In genomic region chr7:154844499-154844898, GRCh38 we compare ENCODE assay signal across 22 cellular contexts.
"Had no signal": no experiment of that assay in that cellular context is flagged by ENCODE, and none has a peak within 500 bp of the region (broad histone marks: within the 10 kb centered on the region; RNA-seq: fewer than 3 reads in every experiment).

No MANE protein-coding gene starts in this region.

- H3K4me3 ChIP-seq: breast epithelium, colonic mucosa, gastroesophageal sphincter, stomach, uterus had no signal

- H3K4me1 ChIP-seq: uterus had no signal

- H3K36me3 Mint-ChIP-seq: activated naive CD8-positive, alpha-beta T cell treated with anti-CD3 and anti-CD28 coated beads, Interleukin-2, amount 10 ng/mL, durations not matched to agents 7 days and 5 days; memory B cell; stimulated activated memory B cell treated with anti-CD40 and anti-IgM and Interleukin-4, amounts not matched to agents 10 μg/mL and 1 μg/mL and 100 μg/mL, for 72 hours had no signal

- ATAC-seq: activated T-helper 17 cell treated with anti-CD3 and anti-CD28 coated beads, Interleukin-2, amount 50 U/mL, for 72 hours; gastroesophageal sphincter; sciatic nerve; stimulated activated memory B cell treated with anti-CD40 and anti-IgM and Interleukin-4, amounts not matched to agents 10 μg/mL and 1 μg/mL and 100 μg/mL, for 72 hours had no signal

- H3K27ac ChIP-seq: breast epithelium, colonic mucosa, epithelial cell of prostate, gastroesophageal sphincter, stomach, uterus had no signal

- H3K9me3 Mint-ChIP-seq: activated naive CD8-positive, alpha-beta T cell treated with anti-CD3 and anti-CD28 coated beads, Interleukin-2, amount 10 ng/mL, durations not matched to agents 7 days and 5 days; activated T-cell treated with anti-CD3 and anti-CD28 coated beads, Interleukin-2, amount 50 U/mL, for 24 hours; activated T-helper 17 cell treated with anti-CD3 and anti-CD28 coated beads, Interleukin-2, amount 50 U/mL, for 72 hours; central memory CD8-positive, alpha-beta T cell had no signal

- H3K4me1 Mint-ChIP-seq: activated T-helper 17 cell treated with anti-CD3 and anti-CD28 coated beads, Interleukin-2, amount 50 U/mL, for 72 hours; central memory CD8-positive, alpha-beta T cell; memory B cell; stimulated activated memory B cell treated with anti-CD40 and anti-IgM and Interleukin-4, amounts not matched to agents 10 μg/mL and 1 μg/mL and 100 μg/mL, for 72 hours had no signal

- DNase-seq: activated CD4-positive, alpha-beta T cell treated with anti-CD3 and anti-CD28 coated beads for 1 hour; activated naive CD4-positive, alpha-beta T cell treated with Interleukin-2 at 50 U/mL for 16 hours; activated naive CD8-positive, alpha-beta T cell treated with anti-CD3 and anti-CD28 coated beads, Interleukin-2, amount 10 ng/mL, durations not matched to agents 7 days and 5 days; activated T-cell treated with anti-CD3 and anti-CD28 coated beads, Interleukin-2, amount 50 U/mL, for 24 hours; amniotic stem cell; colonic mucosa; nucleus accumbens; stimulated activated CD4-positive, alpha-beta T cell treated with anti-CD3 and anti-CD28 coated beads, Interleukin-15, amount 100 ng/mL, for 24 hours; stomach; trophoblast cell; uterus had no signal

- FAIRE-seq: small intestine, TTC549 had no signal

- H3K9me3 ChIP-seq: colonic mucosa, uterus had no signal

- H3K27ac Mint-ChIP-seq: activated naive CD8-positive, alpha-beta T cell treated with anti-CD3 and anti-CD28 coated beads, Interleukin-2, amount 10 ng/mL, durations not matched to agents 7 days and 5 days; activated T-cell treated with anti-CD3 and anti-CD28 coated beads, Interleukin-2, amount 50 U/mL, for 24 hours; activated T-helper 17 cell treated with anti-CD3 and anti-CD28 coated beads, Interleukin-2, amount 50 U/mL, for 72 hours; memory B cell; stimulated activated memory B cell treated with anti-CD40 and anti-IgM and Interleukin-4, amounts not matched to agents 10 μg/mL and 1 μg/mL and 100 μg/mL, for 72 hours had no signal

- H3K4me3 Mint-ChIP-seq: activated naive CD8-positive, alpha-beta T cell treated with anti-CD3 and anti-CD28 coated beads, Interleukin-2, amount 10 ng/mL, durations not matched to agents 7 days and 5 days; activated T-cell treated with anti-CD3 and anti-CD28 coated beads, Interleukin-2, amount 50 U/mL, for 24 hours; activated T-helper 17 cell treated with anti-CD3 and anti-CD28 coated beads, Interleukin-2, amount 50 U/mL, for 72 hours; central memory CD8-positive, alpha-beta T cell; memory B cell; nephron; stimulated activated memory B cell treated with anti-CD40 and anti-IgM and Interleukin-4, amounts not matched to agents 10 μg/mL and 1 μg/mL and 100 μg/mL, for 72 hours had no signal

- H3K27me3 ChIP-seq: breast epithelium, colonic mucosa, uterus had no signal

- H3K36me3 ChIP-seq: breast epithelium, colonic mucosa, gastroesophageal sphincter, stomach, uterus had no signal
